27 cellular contexts compared by ENCODE assay signal in genomic region chr2:21268197-21268870, GRCh38.
DNase-seq lines count a peak whose midpoint lies in the region; ATAC-seq and TF ChIP-seq lines count a peak whose summit lies in the region.
"Had no signal": no experiment of that assay in that cellular context is flagged by ENCODE, and none has a peak within 500 bp of the region (broad histone marks: within the 10 kb centered on the region; RNA-seq: fewer than 3 reads in every experiment).

No MANE protein-coding gene starts in this region.

- peak; percentile 30 for ATAC-seq in HG03039 (IDR thresholded peaks at IDR 0.05; ENCODE audit: unreplicated experiment)
- peak; percentile 31 for ATAC-seq in body of pancreas
- ATAC-seq in left ventricle myocardium superior = peak; percentile 75
- ATAC-seq: effector memory CD8-positive, alpha-beta T cell; gastrocnemius medialis; HCT116; HepG2; natural killer cell had no signal

- no peaks in the 10 kb centered on the region for H3K9me3 ChIP-seq in body of pancreas
- H3K9me3 ChIP-seq: esophagus muscularis mucosa, gastrocnemius medialis had no signal

- TF ChIP-seq POLR2A in body of pancreas (IDR thresholded peaks at IDR 0.05) = no peak

- H3K36me3 ChIP-seq in body of pancreas (replicated peaks in 1 of 2; ENCODE audit: insufficient read depth in 1 of 2, low read depth in 2 of 2) = no peaks in the 10 kb centered on the region
- H3K36me3 ChIP-seq: esophagus muscularis mucosa, gastrocnemius medialis had no signal

- H3K27ac ChIP-seq in body of pancreas (peak overlapping the region; percentile 0 to 62 (median 23)), substantia nigra (ENCODE audit: low read depth, low read length, poor library complexity, severe bottlenecking) (peak overlapping the region; percentile 93)
- H3K27ac ChIP-seq: esophagus muscularis mucosa, gastrocnemius medialis, HL-60, parathyroid adenoma, SK-N-MC, VCaP had no signal

- intact Hi-C loops in body of pancreas (cut with DNase I) = no loop called here
- intact Hi-C loops in left ventricle myocardium superior (cut with micrococcal nuclease) = no loop called here

- H3K4me3 ChIP-seq in body of pancreas = no peak overlapping the region
- H3K4me3 ChIP-seq: esophagus muscularis mucosa, gastrocnemius medialis, SK-N-MC had no signal

- H3K4me1 ChIP-seq in body of pancreas = peaks cover 23% of the 10 kb centered on the region
- H3K4me1 ChIP-seq: gastrocnemius medialis, parathyroid adenoma had no signal

- 64 to 75% methylated on average over 10 to 13 of the region's 13 CpGs for WGBS in body of pancreas, 2 donors

- DNase-seq in body of pancreas (peak in 1 of 4 donors; percentile 17), left ventricle myocardium superior (peak; percentile 82), substantia nigra (lab: John Stamatoyannopoulos, UW) (peak in 12 of 49 donors; percentile 11 to 67 (median 34)), medulla oblongata (ENCODE audit: extremely low spot score) (no peak)
- DNase-seq in activated CD4-positive, alpha-beta T cell treated with anti-CD3 and anti-CD28 coated beads for 4 hours = no peak
- no peak for DNase-seq in stimulated activated naive CD4-positive, alpha-beta T cell (lab: John Stamatoyannopoulos, UW)
- DNase-seq in activated CD4-positive, CD25-positive, alpha-beta regulatory T cell treated with anti-CD3 and anti-CD28 coated beads, Interleukin-2, amount 50 U/mL, for 72 hours = no peak
- DNase-seq: activated naive CD8-positive, alpha-beta T cell treated with anti-CD3 and anti-CD28 coated beads, Interleukin-2, amount 10 ng/mL, durations not matched to agents 7 days and 5 days; CD4-positive, CD25-positive, alpha-beta regulatory T cell; DMS 273 treated with DMSO at 0.1 percent for 48 hours; effector memory CD8-positive, alpha-beta T cell; gastrocnemius medialis; midbrain; natural killer cell; NCI-H1105 treated with DMSO at 0.1 percent for 48 hours; NCI-H2029 treated with DMSO at 0.1 percent for 48 hours; NCI-H446 treated with DMSO at 0.1 percent for 48 hours; NK-92 treated with Interleukin-12 subunit alpha and Interleukin-12 subunit beta, amount 100 ng/mL, for 24 hours; stimulated activated CD4-positive, alpha-beta T cell treated with anti-CD3 and anti-CD28 coated beads, Interleukin-15, amount 100 ng/mL, for 24 hours had no signal

- TF ChIP-seq CTCF in body of pancreas (IDR thresholded peaks at IDR 0.05) = no peak

- H3K27me3 ChIP-seq in body of pancreas = no peaks in the 10 kb centered on the region
- H3K27me3 ChIP-seq: esophagus muscularis mucosa, gastrocnemius medialis had no signal
